Comparison of ENCODE assay signal across 8 cellular contexts in the genomic region with DNA sequence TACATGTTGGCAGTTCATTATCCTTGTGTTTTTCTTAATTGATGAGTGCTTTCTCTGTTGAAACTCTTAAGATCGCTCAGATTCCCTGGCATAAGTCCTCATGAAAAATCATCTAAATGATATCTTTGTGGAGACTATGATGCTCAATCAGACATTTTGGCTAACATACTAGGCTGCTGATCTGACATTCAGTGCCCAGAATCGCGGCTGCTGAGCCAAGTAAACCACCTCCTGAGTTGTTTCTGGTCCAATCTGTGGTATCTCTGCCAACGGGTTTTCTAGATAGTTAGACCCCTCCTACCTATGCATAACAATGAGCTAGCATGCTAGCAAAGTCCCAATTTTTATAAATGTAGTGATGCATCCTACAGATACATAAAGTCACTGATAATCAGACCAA.
"Had no signal": no experiment of that assay in that cellular context is flagged by ENCODE, and none has a peak within 500 bp of the region (broad histone marks: within the 10 kb centered on the region; RNA-seq: fewer than 3 reads in every experiment).

No MANE protein-coding gene starts in this region.

- H3K4me2 ChIP-seq: GM23338 had no signal

- H3K4me3 ChIP-seq: GM23338, K562 had no signal

- DNase-seq: H9, HCEC 1CT, IMR-90 had no signal

- H2AFZ ChIP-seq: GM23338 had no signal

- FAIRE-seq: H1, H54, HTR-8/SVneo, K562 had no signal
